26 cellular contexts compared by ENCODE assay signal in the genomic region with DNA sequence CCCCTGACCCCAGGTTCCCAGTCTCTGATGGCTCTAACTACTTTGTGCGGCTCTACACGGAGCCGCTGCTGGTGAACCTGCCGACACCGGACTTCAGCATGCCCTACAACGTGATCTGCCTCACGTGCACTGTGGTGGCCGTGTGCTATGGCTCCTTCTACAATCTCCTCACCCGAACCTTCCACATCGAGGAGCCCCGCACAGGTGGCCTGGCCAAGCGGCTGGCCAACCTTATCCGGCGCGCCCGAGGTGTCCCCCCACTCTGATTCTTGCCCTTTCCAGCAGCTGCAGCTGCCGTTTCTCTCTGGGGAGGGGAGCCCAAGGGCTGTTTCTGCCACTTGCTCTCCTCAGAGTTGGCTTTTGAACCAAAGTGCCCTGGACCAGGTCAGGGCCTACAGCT. TPM values are rescaled to one million over a fixed set of nuclear protein-coding genes. Genes with fewer than 3 reads are reported as not detected.
"Had no signal": no experiment of that assay in that cellular context is flagged by ENCODE, and none has a peak within 500 bp of the region (broad histone marks: within the 10 kb centered on the region; RNA-seq: fewer than 3 reads in every experiment).

No MANE protein-coding gene starts in this region.

- H3K36me3 ChIP-seq: breast epithelium had no signal

- H3K9me3 Mint-ChIP-seq: activated T-cell treated with anti-CD3 and anti-CD28 coated beads, Interleukin-2, amount 50 U/mL, for 24 hours; activated T-helper 1 cell treated with anti-CD3 and anti-CD28 coated beads, Interleukin-12 subunit alpha, Interleukin-12 subunit beta, Interleukin-2, Interleukin-4 antibody, amounts not matched to agents 30 ng/mL and 10 ng/mL and 1 ng/mL, durations not matched to agents 14 hours and 24 hours and 36 hours; WTC11 had no signal

- DNase-seq: activated CD4-positive, alpha-beta T cell treated with anti-CD3 and anti-CD28 coated beads for 48 hours; activated CD4-positive, alpha-beta T cell treated with anti-CD3 and anti-CD28 coated beads, Interleukin-2, amount 50 U/mL, for 4 hours; activated CD4-positive, CD25-positive, alpha-beta regulatory T cell treated with anti-CD3 and anti-CD28 coated beads, Interleukin-2, amount 50 U/mL, for 72 hours; activated CD8-positive, alpha-beta memory T cell treated with anti-CD3 and anti-CD28 coated beads, Interleukin-2, amount 10 ng/mL, durations not matched to agents 7 days and 5 days; activated effector memory CD4-positive, alpha-beta T cell treated with Interleukin-2 at 50 U/mL for 16 hours; activated naive CD4-positive, alpha-beta T cell; activated T-cell treated with anti-CD3 and anti-CD28 coated beads, Interleukin-2, amount 50 U/mL, for 24 hours; anterior cingulate cortex; caudate nucleus; KG1; NCI-H1048; NCI-H146; NCI-H187 treated with DMSO at 0.1 percent for 48 hours; NCI-H2081 treated with DMSO at 0.1 percent for 48 hours; NCI-H446; NCI-H524; SHP77 treated with DMSO at 0.1 percent for 48 hours; T-helper 17 cell; T-helper 9 cell had no signal

- FAIRE-seq: RCC 7860 had no signal

- H3K27me3 Mint-ChIP-seq: activated CD8-positive, alpha-beta memory T cell treated with anti-CD3 and anti-CD28 coated beads, Interleukin-2, amount 10 ng/mL, durations not matched to agents 7 days and 5 days; activated naive CD8-positive, alpha-beta T cell; activated T-cell treated with anti-CD3 and anti-CD28 coated beads, Interleukin-2, amount 50 U/mL, for 24 hours; T-helper 17 cell had no signal

- H3K9me3 ChIP-seq: breast epithelium had no signal

- H3K4me3 ChIP-seq: breast epithelium had no signal

- H3K4me1 ChIP-seq: breast epithelium had no signal

- H3K27ac Mint-ChIP-seq: activated CD8-positive, alpha-beta memory T cell treated with anti-CD3 and anti-CD28 coated beads, Interleukin-2, amount 10 ng/mL, durations not matched to agents 7 days and 5 days; activated naive CD8-positive, alpha-beta T cell; activated T-cell treated with anti-CD3 and anti-CD28 coated beads, Interleukin-2, amount 50 U/mL, for 24 hours; activated T-helper 1 cell treated with anti-CD3 and anti-CD28 coated beads, Interleukin-12 subunit alpha, Interleukin-12 subunit beta, Interleukin-2, Interleukin-4 antibody, amounts not matched to agents 30 ng/mL and 10 ng/mL and 1 ng/mL, durations not matched to agents 14 hours and 24 hours and 36 hours; T-helper 17 cell; WTC11 had no signal

- H3K4me1 Mint-ChIP-seq: activated CD8-positive, alpha-beta memory T cell treated with anti-CD3 and anti-CD28 coated beads, Interleukin-2, amount 10 ng/mL, durations not matched to agents 7 days and 5 days; WTC11 had no signal

- ATAC-seq: activated CD8-positive, alpha-beta memory T cell treated with anti-CD3 and anti-CD28 coated beads, Interleukin-2, amount 10 ng/mL, durations not matched to agents 7 days and 5 days; T-helper 17 cell; WTC11 had no signal

- H3K27me3 ChIP-seq: breast epithelium had no signal

- H3K4me3 Mint-ChIP-seq: activated CD8-positive, alpha-beta memory T cell treated with anti-CD3 and anti-CD28 coated beads, Interleukin-2, amount 10 ng/mL, durations not matched to agents 7 days and 5 days; activated naive CD8-positive, alpha-beta T cell; activated T-cell treated with anti-CD3 and anti-CD28 coated beads, Interleukin-2, amount 50 U/mL, for 24 hours; activated T-helper 1 cell treated with anti-CD3 and anti-CD28 coated beads, Interleukin-12 subunit alpha, Interleukin-12 subunit beta, Interleukin-2, Interleukin-4 antibody, amounts not matched to agents 30 ng/mL and 10 ng/mL and 1 ng/mL, durations not matched to agents 14 hours and 24 hours and 36 hours; T-helper 17 cell; WTC11 had no signal

RNA-seq across cellular contexts. Expression of gene WFDC2, which starts 44.0 kb away (rescaled TPM):
- total RNA-seq: activated CD8-positive, alpha-beta memory T cell treated with anti-CD3 and anti-CD28 coated beads, Interleukin-2, amount 10 ng/mL, durations not matched to agents 7 days and 5 days; activated T-helper 1 cell treated with anti-CD3 and anti-CD28 coated beads, Interleukin-12 subunit alpha, Interleukin-12 subunit beta, Interleukin-2, Interleukin-4 antibody, amounts not matched to agents 30 ng/mL and 10 ng/mL and 1 ng/mL, durations not matched to agents 14 hours and 24 hours and 36 hours; LHCN-M2; M059J had no signal

RNA-seq across cellular contexts. Expression of gene TP53TG5, which starts 47.4 kb away (rescaled TPM):
- total RNA-seq: LHCN-M2, M059J, T-helper 17 cell had no signal
